Comparison of ENCODE assay signal across 12 cellular contexts in the genomic region with DNA sequence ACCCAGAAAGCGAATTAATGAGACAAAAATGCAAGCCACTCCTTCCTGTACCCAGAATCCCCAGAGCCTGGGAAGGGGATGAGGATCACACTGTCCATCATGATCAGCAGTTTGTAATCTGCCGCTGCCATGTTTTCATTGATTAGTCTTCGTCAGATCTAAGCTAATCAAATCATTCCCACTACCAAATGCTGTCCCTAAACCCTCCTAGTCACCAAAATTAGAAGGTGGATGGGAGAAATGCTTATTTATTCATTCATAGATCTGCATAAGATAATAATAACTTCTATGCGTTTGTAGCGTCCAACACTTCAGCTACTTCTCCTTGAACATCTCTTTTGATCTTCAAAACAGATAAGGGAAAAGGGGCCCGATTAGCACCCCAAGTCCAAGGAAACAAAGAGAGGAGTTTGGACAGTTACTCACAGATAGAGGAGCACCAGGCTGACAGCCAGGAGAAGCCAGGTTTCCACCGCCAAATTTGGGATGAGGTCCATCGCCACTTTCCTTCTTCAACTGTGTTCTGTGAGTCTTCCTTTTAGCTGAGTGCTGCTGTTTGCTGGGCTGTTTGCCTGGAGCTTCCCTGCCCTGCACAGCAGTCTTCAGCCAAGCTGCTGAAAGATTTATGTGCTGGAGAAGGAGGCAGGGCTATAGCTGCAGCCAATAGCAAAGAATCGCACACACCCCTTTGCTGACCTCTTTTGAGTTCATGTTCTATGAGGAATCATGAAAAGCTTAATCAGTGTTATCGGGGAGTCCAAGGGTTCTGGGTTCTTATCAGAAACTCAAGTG. TPM values are rescaled to one million over a fixed set of nuclear protein-coding genes. Genes with fewer than 3 reads are reported as not detected.
DNase-seq lines count a peak whose midpoint lies in the region; ATAC-seq, FAIRE-seq and TF ChIP-seq lines count a peak whose summit lies in the region.
"Had no signal": no experiment of that assay in that cellular context is flagged by ENCODE, and none has a peak within 500 bp of the region (broad histone marks: within the 10 kb centered on the region; RNA-seq: fewer than 3 reads in every experiment).

Gene CYP3A5, minus strand, starts transcription at position 597 of the 792 bp plus-strand sequence. Its CDS starts 100 bp downstream, at position 497.

- FAIRE-seq in H54 (lab: Jason Lieb, UNC) (no peak), keratinocyte (lab: Jason Lieb, UNC) (no peak)

- H3K9me3 ChIP-seq in SK-N-SH (no peaks in the 10 kb centered on the region), keratinocyte (ENCODE audit: control insufficient read depth, low read depth, low read length) (no peaks in the 10 kb centered on the region), sigmoid colon (no peaks in the 10 kb centered on the region)

- H3K27ac ChIP-seq in SK-N-SH (ENCODE audit: low read depth in 2 of 2, low read length in 1 of 2) (no peak within 1 kb of the TSS), keratinocyte (ENCODE audit: control insufficient read depth, insufficient read depth, low read length) (peak within 1 kb of the TSS; percentile 13), sigmoid colon (peak within 1 kb of the TSS in 3 of 4 donors; percentile 52 to 57 (median 53))

- H3K36me3 Mint-ChIP-seq in activated naive CD4-positive, alpha-beta T cell treated with anti-CD3 and anti-CD28 coated beads, Interleukin-2, amount 10 ng/mL, durations not matched to agents 7 days and 5 days, result no peaks in the 10 kb centered on the region

- TF ChIP-seq RAD21 in SK-N-SH (IDR thresholded peaks at IDR 0.05; ENCODE audit: low read length), result no peak

- peak within 1 kb of the TSS; percentile 21 for H3K4me2 ChIP-seq in SK-N-SH
- peak within 1 kb of the TSS; percentile 59 for H3K4me2 ChIP-seq in keratinocyte (ENCODE audit: control insufficient read depth, extremely low read depth, insufficient read depth, low read depth, low read length)

- no peak within 1 kb of the TSS for H3K4me3 Mint-ChIP-seq in activated naive CD4-positive, alpha-beta T cell treated with anti-CD3 and anti-CD28 coated beads, Interleukin-2, amount 10 ng/mL, durations not matched to agents 7 days and 5 days
- H3K4me3 Mint-ChIP-seq: effector memory CD8-positive, alpha-beta T cell; naive B cell had no signal

- TF ChIP-seq CTCF in SK-N-SH (IDR thresholded peaks at IDR 0.05) (no peak), keratinocyte (optimal IDR thresholded peaks at IDR 0.05 in 1 of 3, IDR thresholded peaks at IDR 0.05 in 1 of 3, conservative IDR thresholded peaks at IDR 0.05 in 1 of 3; ENCODE audit: extremely low read depth in 1 of 3, insufficient read depth in 2 of 3, low read length in 3 of 3) (no peak), sigmoid colon (IDR thresholded peaks at IDR 0.05) (no peak)

- no peaks in the 10 kb centered on the region for H3K9me3 Mint-ChIP-seq in activated naive CD4-positive, alpha-beta T cell treated with anti-CD3 and anti-CD28 coated beads, Interleukin-2, amount 10 ng/mL, durations not matched to agents 7 days and 5 days
- H3K9me3 Mint-ChIP-seq: effector memory CD8-positive, alpha-beta T cell had no signal

- DNase-seq in H54 (ENCODE audit: insufficient read length, low spot score) (peak; percentile 31), SK-N-SH (no peak), keratinocyte (ENCODE audit: low read depth, low spot score) (no peak), sigmoid colon (peak; percentile 73), posterior cingulate gyrus (no peak)
- no peak for DNase-seq in activated naive CD4-positive, alpha-beta T cell treated with anti-CD3 and anti-CD28 coated beads, Interleukin-2, amount 10 ng/mL, durations not matched to agents 7 days and 5 days
- DNase-seq: effector memory CD8-positive, alpha-beta T cell; naive B cell; NCI-H1930; T1000 had no signal

- H3K36me3 ChIP-seq in SK-N-SH (replicated peaks in 1 of 2; ENCODE audit: control insufficient read depth in 1 of 2, insufficient read depth in 2 of 2, low read length in 1 of 2) (no peaks in the 10 kb centered on the region), keratinocyte (ENCODE audit: control insufficient read depth in 2 of 2, extremely low read depth in 1 of 2, insufficient read depth in 2 of 2, low read length in 2 of 2) (no peaks in the 10 kb centered on the region), sigmoid colon (no peaks in the 10 kb centered on the region)

- H3K9me2 ChIP-seq in SK-N-SH, result no peaks in the 10 kb centered on the region

- no peaks in the 10 kb centered on the region for H3K27me3 Mint-ChIP-seq in activated naive CD4-positive, alpha-beta T cell treated with anti-CD3 and anti-CD28 coated beads, Interleukin-2, amount 10 ng/mL, durations not matched to agents 7 days and 5 days
- H3K27me3 Mint-ChIP-seq: effector memory CD8-positive, alpha-beta T cell had no signal

- CTCF ChIA-PET in SK-N-SH (lab: Yijun Ruan, JAX), result interaction anchor here (0.8 to 1.4 kb wide), 3 partner anchors 8 to 63 kb away, joined by 3 to 5 read pairs (median 3); partner anchors contain the start of gene ZSCAN25
- CTCF ChIA-PET in activated naive CD4-positive, alpha-beta T cell treated with anti-CD3 and anti-CD28 coated beads, Interleukin-2, amount 10 ng/mL, durations not matched to agents 7 days and 5 days (lab: Charles Lee), result no interaction called here

- H4K20me1 ChIP-seq in SK-N-SH (ENCODE audit: insufficient read depth) (no peaks in the 10 kb centered on the region), keratinocyte (ENCODE audit: control insufficient read depth, extremely low read depth, insufficient read depth, low read length) (no peaks in the 10 kb centered on the region)

- dilution Hi-C loops in keratinocyte (cut with MboI; ENCODE audit: extremely low pct_ligation_motif_present, low sequenced_read_pairs), result no loop called here

- H3F3A ChIP-seq in SK-N-SH (replicated peaks; ENCODE audit: insufficient read depth), result no peaks in the 10 kb centered on the region

- peaks cover 13% of the 10 kb centered on the region for H3K4me1 Mint-ChIP-seq in activated naive CD4-positive, alpha-beta T cell treated with anti-CD3 and anti-CD28 coated beads, Interleukin-2, amount 10 ng/mL, durations not matched to agents 7 days and 5 days

- no peak within 1 kb of the TSS for H2AFZ ChIP-seq in SK-N-SH (ENCODE audit: low read depth)
- H2AFZ ChIP-seq in keratinocyte (ENCODE audit: control insufficient read depth, low read length), result peak within 1 kb of the TSS; percentile 29

- intact Hi-C loops in sigmoid colon (cut with DNase I) (no loop called here), posterior cingulate gyrus (cut with DNase I) (no loop called here)

- no peaks in the 10 kb centered on the region for H3K9me1 ChIP-seq in keratinocyte (ENCODE audit: control insufficient read depth, extremely low read depth, insufficient read depth, low read length)

- TF ChIP-seq EP300 in SK-N-SH (IDR thresholded peaks at IDR 0.05; ENCODE audit: borderline replicate concordance in 1 of 2, low read depth in 1 of 2, low read length in 1 of 2) (no peak), sigmoid colon (IDR thresholded peaks at IDR 0.05) (no peak)

- H3K4me3 ChIP-seq in SK-N-SH (ENCODE audit: low read depth in 2 of 2, low read length in 1 of 2) (peak within 1 kb of the TSS in 1 of 2 experiments; percentile 18; a peak in 1 of 4 replicates), keratinocyte (ENCODE audit: control insufficient read depth in 2 of 3, extremely low read depth in 1 of 3, insufficient read depth in 2 of 3, low read depth in 1 of 3, low read length in 3 of 3) (peak within 1 kb of the TSS in 2 of 3 experiments; percentile 7 to 19), sigmoid colon (peak within 1 kb of the TSS in 2 of 4 donors; percentile 20 to 29)

- TF ChIP-seq POLR2A in H54 (IDR thresholded peaks at IDR 0.05; ENCODE audit: low read depth, low read length) (peak; percentile 38; the same call in 1 of the 2 replicates), sigmoid colon (IDR thresholded peaks at IDR 0.05) (peak in 1 of 2 donors; percentile 72)

- ATAC-seq in HG02610 (IDR thresholded peaks at IDR 0.05; ENCODE audit: unreplicated experiment), result no peak
- no peak for ATAC-seq in HG03439 (IDR thresholded peaks at IDR 0.05; ENCODE audit: unreplicated experiment)
- ATAC-seq: effector memory CD8-positive, alpha-beta T cell had no signal

- H3K27ac Mint-ChIP-seq in activated naive CD4-positive, alpha-beta T cell treated with anti-CD3 and anti-CD28 coated beads, Interleukin-2, amount 10 ng/mL, durations not matched to agents 7 days and 5 days, result no peak within 1 kb of the TSS
- H3K27ac Mint-ChIP-seq: effector memory CD8-positive, alpha-beta T cell had no signal

- POLR2A ChIA-PET in SK-N-SH (lab: Yijun Ruan, JAX), result no interaction called here

- WGBS in SK-N-SH (ENCODE audit: low lambda C conversion rate), result 17% methylated on average over 10 of the region's 10 CpGs
- WGBS in sigmoid colon, 2 donors, result 12 to 60% methylated on average over 10 of the region's 10 CpGs

- H3K9ac ChIP-seq in SK-N-SH, result no peak within 1 kb of the TSS
- no peak within 1 kb of the TSS for H3K9ac ChIP-seq in keratinocyte (ENCODE audit: control insufficient read depth, extremely low read depth, insufficient read depth, low read length)

- H3K27me3 ChIP-seq in SK-N-SH (ENCODE audit: insufficient read depth) (no peaks in the 10 kb centered on the region), keratinocyte (ENCODE audit: control insufficient read depth, extremely low read depth, insufficient read depth, low read length) (no peaks in the 10 kb centered on the region), sigmoid colon (no peaks in the 10 kb centered on the region)

- H3K79me2 ChIP-seq in SK-N-SH (ENCODE audit: insufficient read depth) (no peaks in the 10 kb centered on the region), keratinocyte (ENCODE audit: control insufficient read depth, insufficient read depth, low read length) (no peaks in the 10 kb centered on the region)

- H3K4me1 ChIP-seq in SK-N-SH (ENCODE audit: control insufficient read depth in 1 of 2, insufficient read depth in 2 of 2, low read depth in 1 of 2, low read length in 1 of 2), result peaks cover 0 to 5% of the 10 kb centered on the region in 2 experiments; a peak in 1 of 4 replicates
- H3K4me1 ChIP-seq in keratinocyte (ENCODE audit: control insufficient read depth, extremely low read depth, insufficient read depth, low read length), result peaks cover 10% of the 10 kb centered on the region
- peaks cover 0 to 19% (median 13%) of the 10 kb centered on the region in 4 donors for H3K4me1 ChIP-seq in sigmoid colon

RNA-seq across cellular contexts. Expression of gene CYP3A5, which starts in this region (rescaled TPM):
- polyA plus RNA-seq in SK-N-SH (2012; rRNA removed) (0.25 and 0.31 TPM in 2 replicates), keratinocyte (2.0 to 4.5 TPM (median 3.4 TPM) in 3 replicates), sigmoid colon (10 to 100 TPM; 13.2 to 36.1 (median 13.6) TPM)
- polyA plus RNA-seq in SK-N-SH (2012; cell fraction: cytosol; rRNA removed), result 0.04 and 0.12 TPM in 2 replicates
- 0.79 and 1.6 TPM in 2 replicates for polyA plus RNA-seq in SK-N-SH (2012; cell fraction: nucleus; rRNA removed)
- 12.8 TPM for polyA plus RNA-seq in keratinocyte (2011; ENCODE audit: low read depth)
- 1.3 and 2.2 TPM in 2 replicates for polyA plus RNA-seq in keratinocyte (2011; cell fraction: cytosol; rRNA removed)
- 8.8 and 10.6 TPM in 2 replicates for polyA plus RNA-seq in keratinocyte (2011; cell fraction: nucleus; rRNA removed)
- polyA plus RNA-seq in keratinocyte (2012; ENCODE audit: low replicate concordance), result 2.6 and 12.9 TPM in 2 replicates
- 2.4 to 5.4 TPM (median 5.0 TPM) in 3 replicates for polyA minus RNA-seq in keratinocyte
- 1.3 TPM for polyA minus RNA-seq in keratinocyte (2011; cell fraction: cytosol; rRNA and poly(A)+ RNA removed)
- 5.1 and 7.7 TPM in 2 replicates for polyA minus RNA-seq in keratinocyte (2011; cell fraction: nucleus; rRNA and poly(A)+ RNA removed)
- total RNA-seq in sigmoid colon, result 1 to 10 TPM in 3 of 4 donors, under 1 TPM in 1; 0.54 to 7.5 (median 3.4) TPM

Comparison
In these comparisons a context has a peak if more than half of its experiments do, and no peak if none do; other contexts are left out.
1. DNase-seq: peak in H54 (single experiment) and sigmoid colon (single experiment); none in SK-N-SH (single experiment), keratinocyte (single experiment), activated naive CD4-positive, alpha-beta T cell treated with anti-CD3 and anti-CD28 coated beads, Interleukin-2, amount 10 ng/mL, durations not matched to agents 7 days and 5 days (single experiment) and posterior cingulate gyrus (0 of 10).
2. H3K27ac ChIP-seq: peak in keratinocyte (single experiment) and sigmoid colon (3 of 4); none in SK-N-SH (0 of 2).